14 cellular contexts compared by ENCODE assay signal in genomic region chr1:159839135-159839849, GRCh38. TPM values are rescaled to one million over a fixed set of nuclear protein-coding genes. Genes with fewer than 3 reads are reported as not detected.
DNase-seq lines count a peak whose midpoint lies in the region; ATAC-seq, FAIRE-seq and TF ChIP-seq lines count a peak whose summit lies in the region.
"Had no signal": no experiment of that assay in that cellular context is flagged by ENCODE, and none has a peak within 500 bp of the region (broad histone marks: within the 10 kb centered on the region; RNA-seq: fewer than 3 reads in every experiment).

No MANE protein-coding gene starts in this region.

- POLR2A ChIA-PET in PC-9 (lab: Charles Lee; ENCODE audit: unreplicated experiment) = interaction anchor here (0.7 kb wide), 1 partner anchor 50 kb away, joined by 7 read pairs; no protein-coding TSS in a partner anchor
- POLR2A ChIA-PET in OCI-LY7 (lab: Charles Lee) = no interaction called here

- FAIRE-seq in GM12891 (lab: Jason Lieb, UNC) = no peak
- FAIRE-seq: G401.6 had no signal

- ATAC-seq in HG02678 (IDR thresholded peaks at IDR 0.05; ENCODE audit: unreplicated experiment) (peak; percentile 71), HG03442 (IDR thresholded peaks at IDR 0.05; ENCODE audit: unreplicated experiment) (peak; percentile 73)
- ATAC-seq in effector memory CD8-positive, alpha-beta T cell (replicated peaks) = no peak
- ATAC-seq: mucosa of descending colon had no signal

- H3K9me2 ChIP-seq in PC-9 (ENCODE audit: insufficient read depth) (no peaks in the 10 kb centered on the region), OCI-LY7 (ENCODE audit: insufficient read depth, low read length) (no peaks in the 10 kb centered on the region)

- no peaks in the 10 kb centered on the region for H3K36me3 Mint-ChIP-seq in effector memory CD8-positive, alpha-beta T cell (ENCODE audit: insufficient read depth)

- DNase-seq in GM12891 (ENCODE audit: insufficient read length, low spot score) = no peak
- DNase-seq in GM19240 (ENCODE audit: insufficient read length, low spot score) = peak; percentile 68
- no peak for DNase-seq in PC-9
- no peak for DNase-seq in SW 1271 (lab: John Stamatoyannopoulos, UW)
- no peak for DNase-seq in effector memory CD8-positive, alpha-beta T cell
- DNase-seq in OCI-LY7 (ENCODE audit: low spot score) = no peak
- DNase-seq: mucosa of descending colon, NCI-H1105 had no signal

- H3K9me3 ChIP-seq in PC-9 (ENCODE audit: insufficient read depth, low read depth) (no peaks in the 10 kb centered on the region), OCI-LY7 (ENCODE audit: low read length) (no peaks in the 10 kb centered on the region)
- H3K9me3 ChIP-seq: mucosa of descending colon had no signal

- H4K20me1 ChIP-seq in PC-9 (ENCODE audit: insufficient read depth) (no peaks in the 10 kb centered on the region), OCI-LY7 (ENCODE audit: insufficient read depth, low read length) (no peaks in the 10 kb centered on the region)

- no peaks in the 10 kb centered on the region for H3K27me3 ChIP-seq in PC-9 (ENCODE audit: insufficient read depth, low read depth)

- no peaks in the 10 kb centered on the region for H3K36me3 ChIP-seq in PC-9 (ENCODE audit: low read depth)
- H3K36me3 ChIP-seq in OCI-LY7 (ENCODE audit: insufficient read depth, low read length) = no peaks in the 10 kb centered on the region

- H3K4me1 ChIP-seq in PC-9 (replicated peaks; ENCODE audit: insufficient read depth) (peaks cover 20% of the 10 kb centered on the region), OCI-LY7 (ENCODE audit: insufficient read depth, low read length, poor library complexity, severe bottlenecking) (no peaks in the 10 kb centered on the region)

- H3K27ac ChIP-seq in PC-9 (no peak overlapping the region), OCI-LY7 (ENCODE audit: low read depth, low read length, poor library complexity, severe bottlenecking) (no peak overlapping the region)
- H3K27ac ChIP-seq: HL-60 had no signal

- no peaks in the 10 kb centered on the region for H3K9me3 Mint-ChIP-seq in effector memory CD8-positive, alpha-beta T cell

- H3K27me3 Mint-ChIP-seq in effector memory CD8-positive, alpha-beta T cell = no peaks in the 10 kb centered on the region

- H3K4me2 ChIP-seq in PC-9 (no peak overlapping the region), OCI-LY7 (ENCODE audit: low read length) (no peak overlapping the region)

- H3F3A ChIP-seq in PC-9 (ENCODE audit: insufficient read depth, low read depth) = no peaks in the 10 kb centered on the region

- peaks cover 7 to 33% of the 10 kb centered on the region in 2 donors for H3K4me1 Mint-ChIP-seq in effector memory CD8-positive, alpha-beta T cell (ENCODE audit: low read depth in 2 of 2)

- H3K27ac Mint-ChIP-seq in effector memory CD8-positive, alpha-beta T cell = no peak overlapping the region

- H2AFZ ChIP-seq in PC-9 = no peak overlapping the region
- H2AFZ ChIP-seq in OCI-LY7 (ENCODE audit: low read length) = no peak overlapping the region

- CTCF ChIA-PET in PC-9 (lab: Charles Lee) = no interaction called here
- CTCF ChIA-PET in OCI-LY7 (lab: Charles Lee; ENCODE audit: unreplicated experiment) = no interaction called here

- TF ChIP-seq POLR2A in GM12891 (IDR thresholded peaks at IDR 0.05; ENCODE audit: low read depth, low read length) = no peak

- TF ChIP-seq CTCF in PC-9 (conservative IDR thresholded peaks at IDR 0.05) = no peak
- no peak for TF ChIP-seq CTCF in OCI-LY7 (conservative IDR thresholded peaks at IDR 0.05; ENCODE audit: low read length)

- intact Hi-C loops in PC-9 (cut with micrococcal nuclease; ENCODE audit: unreplicated experiment) (no loop called here), OCI-LY7 (cut with micrococcal nuclease; ENCODE audit: unreplicated experiment) (no loop called here)

- no TSS peak for BruUV-seq in PC-9 (replicated peaks; lab: Mats Ljungman, UMichigan)
- no TSS peak for BruUV-seq in OCI-LY7 (replicated peaks; lab: Mats Ljungman, UMichigan)

- H3K79me2 ChIP-seq in PC-9 (ENCODE audit: low read depth) (no peaks in the 10 kb centered on the region), OCI-LY7 (ENCODE audit: insufficient read depth, low read depth, low read length) (no peaks in the 10 kb centered on the region)

- H3K4me3 Mint-ChIP-seq in effector memory CD8-positive, alpha-beta T cell = no peak overlapping the region

- no peak overlapping the region for H3K4me3 ChIP-seq in PC-9
- H3K4me3 ChIP-seq in OCI-LY7 (ENCODE audit: low read depth, low read length, poor library complexity, severe bottlenecking) = no peak overlapping the region
- H3K4me3 ChIP-seq: mucosa of descending colon had no signal

TF ChIP-seq in GM12891, 5 proteins besides CTCF, POLR2A, EP300 and RAD21:
- TF ChIP-seq SPI1 (IDR thresholded peaks at IDR 0.05; ENCODE audit: low read depth, low read length) (peak; percentile 60; the same call in 1 of the 2 replicates), POU2F2 (IDR thresholded peaks at IDR 0.05; ENCODE audit: low read depth, low read length) (no peak)

RNA-seq across cellular contexts. Expression of gene SLAMF8, which starts 12.6 kb away (rescaled TPM):
- not detected for polyA plus RNA-seq in GM12891 (2012; ENCODE audit: low read depth, missing spikeins)
- total RNA-seq in PC-9 (2021) (not detected in 2 replicates), OCI-LY7 (2022) (not detected in 2 replicates)
- not detected in 2 replicates for total RNA-seq in OCI-LY7 (2014; rRNA removed; shearing (Covaris generic))

RNA-seq across cellular contexts. Expression of gene VSIG8, which starts 23.2 kb away (rescaled TPM):
- polyA plus RNA-seq in GM12891 (2012; ENCODE audit: low read depth, missing spikeins) = not detected
- total RNA-seq in PC-9 (2021) (not detected in 2 replicates), OCI-LY7 (2022) (not detected in 2 replicates)
- total RNA-seq in OCI-LY7 (2014; rRNA removed; shearing (Covaris generic)) = not detected in 2 replicates
- total RNA-seq: mucosa of descending colon; T-helper 1 cell treated with Interleukin-12 subunit alpha and Interleukin-12 subunit beta and Interleukin-4 antibody, amounts not matched to agents 30 ng/mL and 1 ng/mL, for 36 hours; urinary bladder had no signal

RNA-seq across cellular contexts. Expression of gene FCRL6, which starts 37.1 kb away (rescaled TPM):
- polyA plus RNA-seq in GM12891 (2012; ENCODE audit: low read depth, missing spikeins) = not detected
- not detected in 2 replicates for total RNA-seq in PC-9 (2021)
- total RNA-seq in OCI-LY7 (2014; rRNA removed; shearing (Covaris generic)) = not detected in 2 replicates
- total RNA-seq in OCI-LY7 (2022) = not detected in 2 replicates
- total RNA-seq: urinary bladder had no signal

RNA-seq across cellular contexts. Expression of gene DUSP23, which starts 58.5 kb away (rescaled TPM):
- polyA plus RNA-seq in GM12891 (2012; ENCODE audit: low read depth, missing spikeins) = 6.1 TPM
- total RNA-seq in PC-9 (2021) = 33.1 and 50.4 TPM in 2 replicates
- 1.2 and 3.7 TPM in 2 replicates for total RNA-seq in OCI-LY7 (2014; rRNA removed; shearing (Covaris generic))
- 1.5 and 2.0 TPM in 2 replicates for total RNA-seq in OCI-LY7 (2022)
